ENCODE assay signal across 8 cellular contexts in the genomic region with DNA sequence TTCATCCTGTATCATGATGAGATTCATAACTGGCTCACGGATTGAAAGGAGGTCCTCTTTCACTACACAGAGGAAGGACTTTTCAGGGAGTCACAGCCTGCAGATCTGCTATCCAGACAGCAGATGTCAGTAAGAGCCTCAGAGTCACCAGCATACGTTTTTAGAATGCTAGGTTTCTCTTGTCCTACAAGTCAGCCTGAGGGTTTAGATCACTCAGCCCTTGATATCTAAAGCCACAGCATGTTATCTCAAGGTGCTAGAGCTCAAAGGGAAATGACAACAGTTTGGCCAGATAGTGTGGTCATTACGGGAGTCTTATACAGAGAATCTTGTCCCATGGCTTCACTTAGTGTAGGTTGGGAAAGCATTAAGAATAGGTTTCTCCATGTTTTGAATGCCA. TPM values are rescaled to one million over a fixed set of nuclear protein-coding genes. Genes with fewer than 3 reads are reported as not detected.
DNase-seq lines count a peak whose midpoint lies in the region; ATAC-seq and TF ChIP-seq lines count a peak whose summit lies in the region.

No MANE protein-coding gene starts in this region.

- H3K27ac ChIP-seq in C4-2B (no peak overlapping the region), dorsolateral prefrontal cortex (no peak overlapping the region)

- TF ChIP-seq CTCF in C4-2B (conservative IDR thresholded peaks at IDR 0.05) (peak; percentile 56), dorsolateral prefrontal cortex (IDR thresholded peaks at IDR 0.05 in 54 of 56, conservative IDR thresholded peaks at IDR 0.05 in 2 of 56; ENCODE audit: low read depth in 1 of 56, partially characterized antibody in 56 of 56) (peak in 52 of 56 donors; percentile 24 to 70 (median 52))

- ATAC-seq in GM18868 (IDR thresholded peaks at IDR 0.05; ENCODE audit: unreplicated experiment) = peak; percentile 57
- no peak for ATAC-seq in GM18870 (IDR thresholded peaks at IDR 0.05; ENCODE audit: unreplicated experiment)
- no peak for ATAC-seq in HG03432 (IDR thresholded peaks at IDR 0.05; ENCODE audit: unreplicated experiment)

- no peaks in the 10 kb centered on the region for H3K27me3 ChIP-seq in dorsolateral prefrontal cortex

- intact Hi-C loops in dorsolateral prefrontal cortex (cut with DNase I) = loop anchor here in 1 of 2 donors (5.0 to 10.0 kb wide), 3 partner anchors 191 to 736 kb away; partner anchors contain the start of genes FKBP15 and SLC31A1

- H3K4me3 ChIP-seq in dorsolateral prefrontal cortex = no peak overlapping the region

- DNase-seq in NCI-H69 (lab: John Stamatoyannopoulos, UW) = peak; percentile 25
- DNase-seq in dorsolateral prefrontal cortex = no peak
- DNase-seq in pons (ENCODE audit: low spot score) = peak; percentile 77
- DNase-seq in activated T-cell treated with anti-CD3 and anti-CD28 coated beads for 4 hours = no peak

RNA-seq across cellular contexts. Expression of gene SLC46A2, which starts 30.9 kb away (rescaled TPM):
- 1 to 10 TPM in 13 of 120 experiments, under 1 TPM in 87, not detected in 20; 0.18 to 1.8 (median 0.56) TPM for total RNA-seq in dorsolateral prefrontal cortex

Comparison
In these comparisons a context has a peak if more than half of its experiments do, and no peak if none do; other contexts are left out.
1. DNase-seq: peak in NCI-H69 (single experiment) and pons (single experiment); none in dorsolateral prefrontal cortex (0 of 10) and activated T-cell treated with anti-CD3 and anti-CD28 coated beads for 4 hours (single experiment).